Comparison of ENCODE assay signal across 12 cellular contexts in genomic region chr9:86983260-86984255, GRCh38. TPM values are rescaled to one million over a fixed set of nuclear protein-coding genes. Genes with fewer than 3 reads are reported as not detected.
A peak's percentile ranks its signal among the peaks of the same experiment; 100 is the strongest.
DNase-seq lines count a peak whose midpoint lies in the region; ATAC-seq, FAIRE-seq and TF ChIP-seq lines count a peak whose summit lies in the region.
"Had no signal": no experiment of that assay in that cellular context is flagged by ENCODE, and none has a peak within 500 bp of the region (broad histone marks: within the 10 kb centered on the region; RNA-seq: fewer than 3 reads in every experiment).

No MANE protein-coding gene starts in this region.

- 11% methylated on average over 3 of the region's 15 CpGs; no CpG with 5 or more reads in 1 of the 2 experiments for WGBS in IMR-90 (ENCODE audit: extremely low coverage in 2 of 2, insufficient read length in 1 of 2), 2 experiments
- 40 to 47% methylated on average over 15 of the region's 15 CpGs for WGBS in tibial nerve, 2 donors

- H3K36me3 ChIP-seq in IMR-90 (ENCODE audit: control insufficient read depth, insufficient read depth, low read length): no peaks in the 10 kb centered on the region
- H3K36me3 ChIP-seq in bronchial epithelial cell (ENCODE audit: control insufficient read depth, insufficient read depth, low read length): no peaks in the 10 kb centered on the region
- H3K36me3 ChIP-seq in left lung: no peaks in the 10 kb centered on the region
- H3K36me3 ChIP-seq in tibial nerve: no peaks in the 10 kb centered on the region
- no peaks in the 10 kb centered on the region for H3K36me3 ChIP-seq in WERI-Rb-1
- H3K36me3 ChIP-seq: sigmoid colon had no signal

- H2AK9ac ChIP-seq in IMR-90 (replicated peaks; ENCODE audit: low read depth, low read length, poor library complexity): no peak overlapping the region

- no peak for TF ChIP-seq POLR2A in IMR-90 (IDR thresholded peaks at IDR 0.05; ENCODE audit: low read depth, low read length)
- TF ChIP-seq POLR2A in tibial nerve (IDR thresholded peaks at IDR 0.05): no peak

- peak overlapping the region; percentile 86 for H2BK120ac ChIP-seq in IMR-90 (ENCODE audit: low read depth, low read length)

- H3K4me1 ChIP-seq in IMR-90 (ENCODE audit: control insufficient read depth, insufficient read depth, low read length) (peaks cover 23% of the 10 kb centered on the region), left lung (no peaks in the 10 kb centered on the region), tibial nerve (peaks cover 0 to 26% (median 6%) of the 10 kb centered on the region in 4 donors)

- intact Hi-C loops in IMR-90 (cut with micrococcal nuclease): loop anchor here (5.0 kb wide), 1 partner anchor 124 kb away; no protein-coding TSS in a partner anchor
- intact Hi-C loops in left lung (cut with DNase I): no loop called here

- peak overlapping the region; percentile 72; the same call in 1 of the 2 replicates for H3K56ac ChIP-seq in IMR-90 (ENCODE audit: extremely low read depth, insufficient read depth, low read length)

- no peak for TF ChIP-seq RAD21 in IMR-90 (IDR thresholded peaks at IDR 0.05; ENCODE audit: low read length)

- no TSS peak for BruUV-seq in IMR-90 (replicated peaks; lab: Mats Ljungman, UMichigan)

- H3K18ac ChIP-seq in IMR-90 (ENCODE audit: low read depth, low read length): peak overlapping the region; percentile 98

- H4K20me1 ChIP-seq in IMR-90 (ENCODE audit: insufficient read depth, low read length): no peaks in the 10 kb centered on the region

- peak overlapping the region; percentile 87 for H4K91ac ChIP-seq in IMR-90 (ENCODE audit: insufficient read depth, low read depth, low read length)

- peak overlapping the region; percentile 99 for H3K27ac ChIP-seq in IMR-90 (ENCODE audit: insufficient read depth, low read length)
- no peak overlapping the region for H3K27ac ChIP-seq in left lung
- peak overlapping the region in 2 of 4 donors; percentile 23 to 63 for H3K27ac ChIP-seq in tibial nerve
- no peak overlapping the region for H3K27ac ChIP-seq in WERI-Rb-1

- H3K23ac ChIP-seq in IMR-90 (ENCODE audit: low read depth, low read length): peak overlapping the region; percentile 55

- H3K4ac ChIP-seq in IMR-90 (ENCODE audit: low read depth, low read length): peak overlapping the region; percentile 85

- POLR2A ChIA-PET in IMR-90 (lab: Charles Lee; ENCODE audit: unreplicated experiment): no interaction called here

- H2BK5ac ChIP-seq in IMR-90 (ENCODE audit: low read depth, low read length, poor library complexity, severe bottlenecking): peak overlapping the region; percentile 95

- TF ChIP-seq CTCF in IMR-90 (conservative IDR thresholded peaks at IDR 0.05; ENCODE audit: low read depth, low read length) (no peak), bronchial epithelial cell (IDR thresholded peaks at IDR 0.05; ENCODE audit: insufficient read depth, low read length, severe bottlenecking) (no peak), left lung (IDR thresholded peaks at IDR 0.05) (no peak), tibial nerve (IDR thresholded peaks at IDR 0.05) (no peak), WERI-Rb-1 (IDR thresholded peaks at IDR 0.05; ENCODE audit: low read depth, low read length) (no peak)

- H2AFZ ChIP-seq in IMR-90 (replicated peaks; ENCODE audit: low read length, poor library complexity): peak overlapping the region; percentile 81

- peak overlapping the region; percentile 49 for H3K9ac ChIP-seq in IMR-90 (ENCODE audit: low read depth, low read length)

- H3K14ac ChIP-seq in IMR-90 (replicated peaks; ENCODE audit: low read depth, low read length): peak overlapping the region; percentile 66

- H2BK20ac ChIP-seq in IMR-90 (ENCODE audit: low read depth, low read length): peak overlapping the region; percentile 75

- peak; percentile 55 for FAIRE-seq in bronchial epithelial cell (lab: Jason Lieb, UNC)

- dilution Hi-C loops in IMR-90 (cut with HindIII; ENCODE audit: low sequenced_read_pairs, unreplicated experiment): no loop called here

- TF ChIP-seq EP300 in tibial nerve (IDR thresholded peaks at IDR 0.05): peak; percentile 47 to 82

- H3K79me1 ChIP-seq in IMR-90 (ENCODE audit: low read depth in 1 of 2, low read length in 2 of 2): no peaks in the 10 kb centered on the region

- ATAC-seq in IMR-90 (ENCODE audit: low read depth) (peak; percentile 81), left lung (peak; percentile 23), HG02852 (IDR thresholded peaks at IDR 0.05; ENCODE audit: unreplicated experiment) (no peak)

- no peaks in the 10 kb centered on the region for H3K27me3 ChIP-seq in IMR-90 (ENCODE audit: control insufficient read depth, insufficient read depth, low read length)
- no peaks in the 10 kb centered on the region for H3K27me3 ChIP-seq in bronchial epithelial cell (ENCODE audit: control insufficient read depth, insufficient read depth, low read length)
- H3K27me3 ChIP-seq in left lung: peaks cover 0 to 14% of the 10 kb centered on the region in 2 donors
- no peaks in the 10 kb centered on the region for H3K27me3 ChIP-seq in tibial nerve
- H3K27me3 ChIP-seq in WERI-Rb-1 (ENCODE audit: insufficient read depth, low read depth, severe bottlenecking): peaks cover 47% of the 10 kb centered on the region
- H3K27me3 ChIP-seq: sigmoid colon had no signal

- peak; percentile 99 for DNase-seq in IMR-90
- DNase-seq in bronchial epithelial cell (ENCODE audit: low read depth): peak; percentile 100
- no peak for DNase-seq in left lung
- peak in 1 of 2 donors; percentile 20 for DNase-seq in tibial nerve (ENCODE audit: low spot score in 2 of 2)
- DNase-seq in WERI-Rb-1: no peak
- no peak for DNase-seq in activated effector memory CD4-positive, alpha-beta T cell treated with anti-CD3 and anti-CD28 coated beads, Interleukin-2, amount 50 U/mL, for 16 hours
- DNase-seq: activated B cell treated with CpG ODN at 0.5 μM for 24 hours; activated naive CD4-positive, alpha-beta T cell; DND-41; NCI-H1417; sigmoid colon had no signal

- H2AK5ac ChIP-seq in IMR-90 (ENCODE audit: low read depth, low read length): peak overlapping the region; percentile 78

- CTCF ChIA-PET in IMR-90 (lab: Yijun Ruan, JAX): no interaction called here

- peak overlapping the region; percentile 78 to 83 for H4K8ac ChIP-seq in IMR-90 (ENCODE audit: low read depth in 2 of 2, low read length in 2 of 2)

- in situ Hi-C loops in IMR-90 (cut with MboI; ENCODE audit: low sequenced_read_pairs): no loop called here

- H3K9me3 ChIP-seq in IMR-90 (ENCODE audit: control insufficient read depth, insufficient read depth, low read length) (no peaks in the 10 kb centered on the region), left lung (no peaks in the 10 kb centered on the region), tibial nerve (no peaks in the 10 kb centered on the region), WERI-Rb-1 (ENCODE audit: severe bottlenecking) (no peaks in the 10 kb centered on the region)
- H3K9me3 ChIP-seq: sigmoid colon had no signal

- H3K9me1 ChIP-seq in IMR-90 (ENCODE audit: insufficient read depth, low read length): peaks cover 5% of the 10 kb centered on the region

- H3K4me2 ChIP-seq in IMR-90 (ENCODE audit: low read depth, low read length): peak overlapping the region; percentile 74

- peak overlapping the region; percentile 98 for H4K5ac ChIP-seq in IMR-90 (ENCODE audit: low read depth, low read length)

- no peak overlapping the region; the same call in 1 of the 2 replicates for H3K4me3 ChIP-seq in IMR-90 (ENCODE audit: insufficient read depth, low read depth, low read length)
- no peak overlapping the region for H3K4me3 ChIP-seq in bronchial epithelial cell (ENCODE audit: low read depth, low read length)
- no peak overlapping the region for H3K4me3 ChIP-seq in left lung
- no peak overlapping the region for H3K4me3 ChIP-seq in tibial nerve
- no peak overlapping the region for H3K4me3 ChIP-seq in WERI-Rb-1 (ENCODE audit: low read depth, low read length)
- H3K4me3 ChIP-seq: sigmoid colon had no signal

- H2BK15ac ChIP-seq in IMR-90 (ENCODE audit: low read depth, low read length): peak overlapping the region; percentile 75

TF ChIP-seq in IMR-90, 13 proteins besides CTCF, POLR2A, EP300 and RAD21:
- TF ChIP-seq RCOR1 (IDR thresholded peaks at IDR 0.05; ENCODE audit: insufficient replicate concordance, low read length) (no peak), BHLHE40 (IDR thresholded peaks at IDR 0.05; ENCODE audit: low read depth, low read length) (peak; percentile 12; the same call in 1 of the 2 replicates), CEBPB (IDR thresholded peaks at IDR 0.05; ENCODE audit: low read depth, low read length) (peak; percentile 100), FOS (IDR thresholded peaks at IDR 0.05; ENCODE audit: low read depth, low read length) (peak; percentile 49)

RNA-seq across cellular contexts. Expression of gene GAS1, which starts 36.3 kb away (rescaled TPM):
- total RNA-seq in IMR-90 (2012; rRNA removed): 1.8 and 3.1 TPM in 2 replicates
- 2.2 and 2.6 TPM in 2 replicates for polyA plus RNA-seq in IMR-90 (2012; rRNA removed)
- 1.5 and 6.8 TPM in 2 replicates for polyA plus RNA-seq in IMR-90 (2012; cell fraction: cytosol; rRNA removed)
- polyA plus RNA-seq in IMR-90 (2012; cell fraction: nucleus; rRNA removed; ENCODE audit: low replicate concordance): 3.4 and 5.6 TPM in 2 replicates
- 1.7 and 2.6 TPM in 2 replicates for total RNA-seq in bronchial epithelial cell
- total RNA-seq in left lung: 10 to 100 TPM in 1 of 2 donors, 1 to 10 TPM in 1; 9.8 to 18.5 TPM
- total RNA-seq in tibial nerve: 100 to 1,000 TPM in 2 of 4 donors, 10 to 100 TPM in 2; 39.9 to 217 (median 132) TPM
- total RNA-seq: activated B cell treated with CpG ODN at 0.5 μM for 24 hours had no signal

Comparison
In these comparisons a context has a peak if more than half of its experiments do, and no peak if none do; other contexts are left out.
1. DNase-seq: peak in IMR-90 (single experiment) and bronchial epithelial cell (single experiment); none in left lung (0 of 2), WERI-Rb-1 (single experiment) and activated effector memory CD4-positive, alpha-beta T cell treated with anti-CD3 and anti-CD28 coated beads, Interleukin-2, amount 50 U/mL, for 16 hours (single experiment).